16 cellular contexts compared by ENCODE assay signal in genomic region chr1:40044065-40044575, GRCh38. TPM values are rescaled to one million over a fixed set of nuclear protein-coding genes. Genes with fewer than 3 reads are reported as not detected.
DNase-seq lines count a peak whose midpoint lies in the region; ATAC-seq and TF ChIP-seq lines count a peak whose summit lies in the region.
"Had no signal": no experiment of that assay in that cellular context is flagged by ENCODE, and none has a peak within 500 bp of the region (broad histone marks: within the 10 kb centered on the region; RNA-seq: fewer than 3 reads in every experiment).

No MANE protein-coding gene starts in this region.

- DNase-seq in HFFc6 (no peak), GDM1 (lab: John Stamatoyannopoulos, UW) (no peak), NCI-H2196 treated with DMSO at 0.1 percent for 48 hours (lab: John Stamatoyannopoulos, UW; ENCODE audit: unreplicated experiment) (no peak), NCI-H187 treated with DMSO at 0.1 percent for 48 hours (lab: John Stamatoyannopoulos, UW) (no peak), suprapubic skin (ENCODE audit: low spot score in 2 of 2) (no peak)
- no peak for DNase-seq in activated naive CD8-positive, alpha-beta T cell treated with anti-CD3 and anti-CD28 coated beads, Interleukin-2, amount 50 U/mL, for 24 hours
- DNase-seq: activated CD4-positive, CD25-positive, alpha-beta regulatory T cell; activated naive CD4-positive, alpha-beta T cell; cortex of kidney; NCI-H510A treated with DMSO at 0.1 percent for 48 hours; nucleus accumbens; SIG-M5; stimulated activated CD4-positive, alpha-beta T cell treated with anti-CD3 and anti-CD28 coated beads, Interleukin-1b, Interleukin-23, amount 100 ng/mL, for 48 hours had no signal

- H3K4me1 Mint-ChIP-seq in HFFc6 (ENCODE audit: low read depth), result peaks cover 77% of the 10 kb centered on the region
- H3K4me1 Mint-ChIP-seq in activated naive CD8-positive, alpha-beta T cell treated with anti-CD3 and anti-CD28 coated beads, Interleukin-2, amount 50 U/mL, for 24 hours, result peaks cover 79% of the 10 kb centered on the region

- H3K36me3 ChIP-seq in BLaER1 treated with 17β-estradiol and CSF1 and Interleukin-3, amounts not matched to agents 10 nM and 100 nM, result peaks cover 61 to 79% (median 73%) of the 10 kb centered on the region in 11 experiments
- H3K36me3 ChIP-seq in muscle layer of duodenum (ENCODE audit: control insufficient read depth in 1 of 2, insufficient read depth in 2 of 2, low read length in 2 of 2) (peaks cover 0 to 7% of the 10 kb centered on the region in 2 donors), suprapubic skin (no peaks in the 10 kb centered on the region)

- H3K9ac ChIP-seq in BLaER1 treated with 17β-estradiol and CSF1 and Interleukin-3, amounts not matched to agents 10 nM and 100 nM, result peak overlapping the region in 8 of 11 experiments; percentile 3 to 98 (median 94); a peak in 11 of 22 replicates

- H3K27me3 ChIP-seq in BLaER1 treated with 17β-estradiol and CSF1 and Interleukin-3, amounts not matched to agents 10 nM and 100 nM, result no peaks in the 10 kb centered on the region
- H3K27me3 ChIP-seq in muscle layer of duodenum (ENCODE audit: low read depth, low read length), result no peaks in the 10 kb centered on the region
- no peaks in the 10 kb centered on the region for H3K27me3 ChIP-seq in suprapubic skin

- peaks cover 67 to 81% (median 76%) of the 10 kb centered on the region in 11 experiments for H4K20me1 ChIP-seq in BLaER1 treated with 17β-estradiol and CSF1 and Interleukin-3, amounts not matched to agents 10 nM and 100 nM

- peak overlapping the region; percentile 16; the same call in 1 of the 2 replicates for H3K4me3 Mint-ChIP-seq in HFFc6
- peak overlapping the region; percentile 99 for H3K4me3 Mint-ChIP-seq in activated naive CD8-positive, alpha-beta T cell treated with anti-CD3 and anti-CD28 coated beads, Interleukin-2, amount 50 U/mL, for 24 hours

- TF ChIP-seq CTCF in HFFc6 (IDR thresholded peaks at IDR 0.05) (no peak), suprapubic skin (IDR thresholded peaks at IDR 0.05) (no peak)

- H3K27ac ChIP-seq in BLaER1 treated with 17β-estradiol and CSF1 and Interleukin-3, amounts not matched to agents 10 nM and 100 nM, result peak overlapping the region in 8 of 11 experiments; percentile 1 to 99 (median 98); a peak in 10 of 22 replicates
- H3K27ac ChIP-seq in muscle layer of duodenum (ENCODE audit: low read length) (peak overlapping the region; percentile 2), suprapubic skin (no peak overlapping the region)
- H3K27ac ChIP-seq: HL-60 had no signal

- H3K4me3 ChIP-seq in BLaER1 treated with 17β-estradiol and CSF1 and Interleukin-3, amounts not matched to agents 10 nM and 100 nM, result peak overlapping the region in 6 of 10 experiments; percentile 70 to 99 (median 94); a peak in 12 of 20 replicates
- no peak overlapping the region for H3K4me3 ChIP-seq in muscle layer of duodenum (ENCODE audit: low read depth in 1 of 2, low read length in 2 of 2)
- H3K4me3 ChIP-seq in suprapubic skin, result no peak overlapping the region

- 73% methylated on average over 3 of the region's 3 CpGs for WGBS in suprapubic skin

- H3K4me2 ChIP-seq in BLaER1 treated with 17β-estradiol and CSF1 and Interleukin-3, amounts not matched to agents 10 nM and 100 nM, result peak overlapping the region; percentile 84 to 100 (median 94); a peak in 19 of 22 replicates

- TF ChIP-seq EP300 in suprapubic skin (IDR thresholded peaks at IDR 0.05), result no peak

- peaks cover 50% of the 10 kb centered on the region for H3K36me3 Mint-ChIP-seq in HFFc6 (ENCODE audit: low read depth)
- H3K36me3 Mint-ChIP-seq in activated naive CD8-positive, alpha-beta T cell treated with anti-CD3 and anti-CD28 coated beads, Interleukin-2, amount 50 U/mL, for 24 hours (ENCODE audit: low read depth), result peaks cover 62% of the 10 kb centered on the region

- no peaks in the 10 kb centered on the region; the same call in none of the 2 replicates for H3K27me3 Mint-ChIP-seq in HFFc6 (ENCODE audit: insufficient read depth)
- no peaks in the 10 kb centered on the region for H3K27me3 Mint-ChIP-seq in activated naive CD8-positive, alpha-beta T cell treated with anti-CD3 and anti-CD28 coated beads, Interleukin-2, amount 50 U/mL, for 24 hours

- H3K4me1 ChIP-seq in BLaER1 treated with 17β-estradiol and CSF1 and Interleukin-3, amounts not matched to agents 10 nM and 100 nM, result peaks cover 34 to 76% (median 62%) of the 10 kb centered on the region in 10 experiments
- H3K4me1 ChIP-seq in muscle layer of duodenum (ENCODE audit: control insufficient read depth in 1 of 2, insufficient read depth in 2 of 2, low read length in 2 of 2) (peaks cover 9 to 68% of the 10 kb centered on the region in 2 donors), suprapubic skin (peaks cover 69% of the 10 kb centered on the region)

- no peaks in the 10 kb centered on the region for H3K9me3 Mint-ChIP-seq in HFFc6
- no peaks in the 10 kb centered on the region for H3K9me3 Mint-ChIP-seq in activated naive CD8-positive, alpha-beta T cell treated with anti-CD3 and anti-CD28 coated beads, Interleukin-2, amount 50 U/mL, for 24 hours

- TF ChIP-seq POLR2A in suprapubic skin (IDR thresholded peaks at IDR 0.05), result no peak

- H3K27ac Mint-ChIP-seq in HFFc6, result peak overlapping the region; percentile 11
- peak overlapping the region; percentile 97 for H3K27ac Mint-ChIP-seq in activated naive CD8-positive, alpha-beta T cell treated with anti-CD3 and anti-CD28 coated beads, Interleukin-2, amount 50 U/mL, for 24 hours

- H3K9me3 ChIP-seq in BLaER1 treated with 17β-estradiol and CSF1 and Interleukin-3, amounts not matched to agents 10 nM and 100 nM (replicated peaks in 1 of 11), result no peaks in the 10 kb centered on the region
- H3K9me3 ChIP-seq in muscle layer of duodenum (ENCODE audit: control insufficient read depth in 1 of 2, low read length in 2 of 2) (no peaks in the 10 kb centered on the region), suprapubic skin (no peaks in the 10 kb centered on the region)

- no peak for ATAC-seq in activated naive CD8-positive, alpha-beta T cell treated with anti-CD3 and anti-CD28 coated beads, Interleukin-2, amount 50 U/mL, for 24 hours

RNA-seq across cellular contexts. Expression of gene CAP1, which starts 3.6 kb away (rescaled TPM):
- total RNA-seq in HFFc6 (2021; fragmentation: NEBNext Ultra II Directional; extraction: Animal tissue kit (Norgen Biotek cat#: 25700)), result 100 to 1,000 TPM; 665 to 743 (median 688) TPM
- 100 to 1,000 TPM; 102 to 154 (median 123) TPM for total RNA-seq in suprapubic skin

RNA-seq across cellular contexts. Expression of gene PPT1, which starts 52.9 kb away (rescaled TPM):
- total RNA-seq in HFFc6 (2021; fragmentation: NEBNext Ultra II Directional; extraction: Animal tissue kit (Norgen Biotek cat#: 25700)), result 10 to 100 TPM; 73.1 to 88.8 (median 82.5) TPM
- total RNA-seq in suprapubic skin, result 10 to 100 TPM; 33.5 to 57.7 (median 42.6) TPM

Comparison
In these comparisons a context has a peak if more than half of its experiments do, and no peak if none do; other contexts are left out.
1. H3K4me3 ChIP-seq: peak in BLaER1 treated with 17β-estradiol and CSF1 and Interleukin-3, amounts not matched to agents 10 nM and 100 nM (6 of 10); none in muscle layer of duodenum (0 of 2) and suprapubic skin (single experiment).
2. RNA of gene CAP1, which starts 3.6 kb away (total RNA-seq): 665 to 743 TPM in HFFc6; 102 to 154 TPM in suprapubic skin; every median in the first group is over 4 times any median in the second.